In the genomic region with DNA sequence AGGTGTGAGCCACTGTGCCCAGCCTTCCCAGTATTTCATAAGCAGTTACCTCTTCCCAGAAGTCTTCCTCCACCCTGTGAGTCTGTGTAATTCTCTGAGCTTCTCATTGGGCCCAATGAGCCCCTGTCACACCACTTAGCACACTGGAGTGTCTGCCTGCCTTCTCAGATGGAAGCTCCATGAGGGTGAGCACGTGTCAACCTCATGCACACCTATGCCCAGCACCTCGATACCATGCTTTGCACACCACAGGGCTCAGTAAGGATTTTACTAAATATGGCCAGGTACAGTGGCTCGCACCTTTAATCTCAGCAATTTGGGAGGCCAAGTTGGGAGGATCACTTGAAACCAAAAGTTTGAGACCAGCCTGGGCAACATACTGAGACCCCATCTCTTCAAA, we compare ENCODE assay signal across 6 cellular contexts. TPM values are rescaled to one million over a fixed set of nuclear protein-coding genes. Genes with fewer than 3 reads are reported as not detected.
"Had no signal": no experiment of that assay in that cellular context is flagged by ENCODE, and none has a peak within 500 bp of the region (broad histone marks: within the 10 kb centered on the region; RNA-seq: fewer than 3 reads in every experiment).

No MANE protein-coding gene starts in this region.

RNA-seq across cellular contexts. Expression of gene CCDC201, which starts 46.3 kb away (rescaled TPM):
- total RNA-seq: GM23248, GM23338, H1, H7, H9, HFFc6 had no signal
- polyA plus RNA-seq: GM23248, GM23338, H1 had no signal
